ENCODE assay signal across 10 cellular contexts in the genomic region with DNA sequence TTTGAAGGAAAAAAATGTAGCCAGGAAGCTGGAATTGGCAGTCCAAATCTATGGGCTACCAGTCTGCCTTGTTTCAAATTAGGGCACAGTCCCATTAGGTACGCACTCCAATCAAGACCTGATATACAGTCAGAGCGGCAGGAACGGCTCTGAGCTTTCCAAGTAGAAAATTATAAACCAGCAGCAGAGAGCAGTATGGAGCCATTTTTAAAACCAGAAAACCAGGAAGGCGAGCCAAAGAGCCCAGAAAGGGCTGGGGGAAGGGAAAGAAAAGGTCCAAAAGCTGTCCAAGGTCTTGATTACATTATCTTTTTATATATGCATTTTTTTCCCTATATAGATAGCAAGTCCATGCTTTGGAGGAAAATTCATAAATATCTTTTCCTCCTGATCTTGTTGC.
DNase-seq lines count a peak whose midpoint lies in the region; ATAC-seq, FAIRE-seq and TF ChIP-seq lines count a peak whose summit lies in the region.
"Had no signal": no experiment of that assay in that cellular context is flagged by ENCODE, and none has a peak within 500 bp of the region (broad histone marks: within the 10 kb centered on the region; RNA-seq: fewer than 3 reads in every experiment).

No MANE protein-coding gene starts in this region.

- H3K4me3 ChIP-seq in astrocyte (ENCODE audit: insufficient read depth, low read depth, low read length) (no peak overlapping the region), left lung (no peak overlapping the region)

- H3K4me3 Mint-ChIP-seq in Calu3 (ENCODE audit: low read depth, unreplicated experiment), result no peak overlapping the region
- no peak overlapping the region for H3K4me3 Mint-ChIP-seq in astrocyte (ENCODE audit: unreplicated experiment)
- no peak overlapping the region for H3K4me3 Mint-ChIP-seq in stimulated activated effector memory CD8-positive, alpha-beta T cell treated with anti-CD3 and anti-CD28 coated beads, Interleukin-12 subunit alpha, Interleukin-12 subunit beta, amount 100 ng/mL, for 72 hours

- no peaks in the 10 kb centered on the region for H3K36me3 ChIP-seq in astrocyte (ENCODE audit: insufficient read depth, low read length)
- no peaks in the 10 kb centered on the region for H3K36me3 ChIP-seq in left lung

- no peaks in the 10 kb centered on the region for H3K9me3 ChIP-seq in astrocyte (ENCODE audit: insufficient read depth, low read depth, low read length)
- H3K9me3 ChIP-seq in left lung, result no peaks in the 10 kb centered on the region

- H3K27ac Mint-ChIP-seq in Calu3 (ENCODE audit: unreplicated experiment) (no peak overlapping the region), astrocyte (ENCODE audit: unreplicated experiment) (no peak overlapping the region)
- H3K27ac Mint-ChIP-seq in stimulated activated effector memory CD8-positive, alpha-beta T cell treated with anti-CD3 and anti-CD28 coated beads, Interleukin-12 subunit alpha, Interleukin-12 subunit beta, amount 100 ng/mL, for 72 hours, result no peak overlapping the region

- H3K27ac ChIP-seq in astrocyte (ENCODE audit: low read depth, low read length), result no peak overlapping the region
- H3K27ac ChIP-seq in left lung, result no peak overlapping the region

- H3K9me3 Mint-ChIP-seq in Calu3 (ENCODE audit: low read depth, unreplicated experiment), result no peaks in the 10 kb centered on the region
- H3K9me3 Mint-ChIP-seq in astrocyte (ENCODE audit: unreplicated experiment), result no peaks in the 10 kb centered on the region
- peaks cover 10% of the 10 kb centered on the region for H3K9me3 Mint-ChIP-seq in stimulated activated effector memory CD8-positive, alpha-beta T cell treated with anti-CD3 and anti-CD28 coated beads, Interleukin-12 subunit alpha, Interleukin-12 subunit beta, amount 100 ng/mL, for 72 hours

- TF ChIP-seq CTCF in Calu3 (IDR thresholded peaks at IDR 0.05; ENCODE audit: unreplicated experiment), result no peak
- peak; percentile 53; the same call in 1 of the 2 replicates for TF ChIP-seq CTCF in LNCAP (IDR thresholded peaks at IDR 0.05)
- no peak for TF ChIP-seq CTCF in astrocyte (IDR thresholded peaks at IDR 0.05; ENCODE audit: insufficient read depth, low read depth, low read length)
- peak in 1 of 2 donors; percentile 14 for TF ChIP-seq CTCF in left lung (IDR thresholded peaks at IDR 0.05)

- peak; percentile 46 for DNase-seq in Calu3
- DNase-seq in astrocyte (ENCODE audit: low read depth), result peak; percentile 7
- DNase-seq in left lung, result no peak
- DNase-seq in posterior vena cava (ENCODE audit: low spot score), result no peak
- no peak for DNase-seq in germinal center (ENCODE audit: low spot score)
- no peak for DNase-seq in stimulated activated effector memory CD8-positive, alpha-beta T cell treated with anti-CD3 and anti-CD28 coated beads, Interleukin-12 subunit alpha, Interleukin-12 subunit beta, amount 100 ng/mL, for 72 hours (ENCODE audit: low spot score in 2 of 2)
- DNase-seq in AML-193 (lab: John Stamatoyannopoulos, UW), result no peak
- DNase-seq: Karpas-422; stimulated activated CD8-positive, alpha-beta memory T cell treated with anti-CD3 and anti-CD28 coated beads, Interleukin-4, amount 100 ng/mL, for 48 hours had no signal

- no peak for FAIRE-seq in astrocyte (lab: Jason Lieb, UNC)

- no peaks in the 10 kb centered on the region for H3K27me3 Mint-ChIP-seq in Calu3 (ENCODE audit: unreplicated experiment)
- no peaks in the 10 kb centered on the region for H3K27me3 Mint-ChIP-seq in astrocyte (ENCODE audit: low read depth, unreplicated experiment)

- intact Hi-C loops in Calu3 (cut with micrococcal nuclease; ENCODE audit: unreplicated experiment), result loop anchor here (2.0 kb wide), 1 partner anchor 282 kb away; no protein-coding TSS in a partner anchor
- intact Hi-C loops in left lung (cut with DNase I), result no loop called here
- intact Hi-C loops in posterior vena cava (cut with DNase I), result no loop called here

- H2AFZ ChIP-seq in astrocyte (ENCODE audit: low read depth, low read length), result no peak overlapping the region

- H3K4me1 Mint-ChIP-seq in Calu3 (ENCODE audit: low read depth, unreplicated experiment) (peaks cover 23% of the 10 kb centered on the region), astrocyte (ENCODE audit: low read depth, unreplicated experiment) (peaks cover 7% of the 10 kb centered on the region)
- H3K4me1 Mint-ChIP-seq in stimulated activated effector memory CD8-positive, alpha-beta T cell treated with anti-CD3 and anti-CD28 coated beads, Interleukin-12 subunit alpha, Interleukin-12 subunit beta, amount 100 ng/mL, for 72 hours, result no peaks in the 10 kb centered on the region

- H3K79me2 ChIP-seq in astrocyte (ENCODE audit: insufficient read depth, low read length), result no peaks in the 10 kb centered on the region

- H3K36me3 Mint-ChIP-seq in Calu3 (ENCODE audit: insufficient read depth, unreplicated experiment), result no peaks in the 10 kb centered on the region
- H3K36me3 Mint-ChIP-seq in astrocyte (ENCODE audit: low read depth, unreplicated experiment), result no peaks in the 10 kb centered on the region
- H3K36me3 Mint-ChIP-seq in stimulated activated effector memory CD8-positive, alpha-beta T cell treated with anti-CD3 and anti-CD28 coated beads, Interleukin-12 subunit alpha, Interleukin-12 subunit beta, amount 100 ng/mL, for 72 hours, result no peaks in the 10 kb centered on the region

- CTCF ChIA-PET in Calu3 (lab: Charles Lee), result interaction anchor here (1.1 kb wide), 1 partner anchor 19 kb away, joined by 3 read pairs; no protein-coding TSS in a partner anchor

- peak; percentile 86 for ATAC-seq in left lung
- no peak for ATAC-seq in stimulated activated effector memory CD8-positive, alpha-beta T cell treated with anti-CD3 and anti-CD28 coated beads, Interleukin-12 subunit alpha, Interleukin-12 subunit beta, amount 100 ng/mL, for 72 hours

- no peak overlapping the region for H3K4me2 ChIP-seq in astrocyte (ENCODE audit: low read length)

- no peaks in the 10 kb centered on the region for H3K27me3 ChIP-seq in astrocyte (ENCODE audit: insufficient read depth, low read length)
- H3K27me3 ChIP-seq in left lung, result no peaks in the 10 kb centered on the region

- no peaks in the 10 kb centered on the region for H4K20me1 ChIP-seq in astrocyte (ENCODE audit: insufficient read depth, low read length)

- H3K4me1 ChIP-seq in astrocyte (ENCODE audit: insufficient read depth, low read length) (no peaks in the 10 kb centered on the region), left lung (no peaks in the 10 kb centered on the region)

- no TSS peak for BruUV-seq in Calu3 (replicated peaks; lab: Mats Ljungman, UMichigan)

- H3K9ac ChIP-seq in astrocyte (ENCODE audit: low read length), result no peak overlapping the region

Comparison
In these comparisons a context has a peak if more than half of its experiments do, and no peak if none do; other contexts are left out.
1. DNase-seq: peak in Calu3 (single experiment) and astrocyte (single experiment); none in left lung (0 of 2), posterior vena cava (single experiment), germinal center (single experiment), stimulated activated effector memory CD8-positive, alpha-beta T cell treated with anti-CD3 and anti-CD28 coated beads, Interleukin-12 subunit alpha, Interleukin-12 subunit beta, amount 100 ng/mL, for 72 hours (0 of 2) and AML-193 (0 of 2).